ENCODE assay signal across 12 cellular contexts in the genomic region with DNA sequence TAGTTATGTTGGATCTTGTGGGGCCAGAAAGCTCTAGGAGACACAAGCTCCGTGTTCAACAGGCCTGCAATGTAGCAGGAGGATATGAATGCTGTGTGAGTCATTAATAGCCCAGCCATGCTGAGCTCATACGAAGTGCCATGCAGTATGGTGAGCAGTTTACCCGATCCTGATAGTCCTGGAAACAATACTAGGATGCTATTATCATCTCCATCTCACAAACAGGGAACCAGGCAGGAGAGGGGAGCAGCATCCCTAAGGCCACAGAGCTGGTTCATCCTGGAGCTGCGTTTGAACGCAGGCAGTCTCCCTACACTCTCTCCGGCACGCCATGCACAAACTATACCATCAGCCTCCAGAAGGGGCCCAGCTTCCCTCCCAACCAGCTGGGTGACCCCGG. TPM values are rescaled to one million over a fixed set of nuclear protein-coding genes. Genes with fewer than 3 reads are reported as not detected.
DNase-seq lines count a peak whose midpoint lies in the region; ATAC-seq and TF ChIP-seq lines count a peak whose summit lies in the region.
"Had no signal": no experiment of that assay in that cellular context is flagged by ENCODE, and none has a peak within 500 bp of the region (broad histone marks: within the 10 kb centered on the region; RNA-seq: fewer than 3 reads in every experiment).

No MANE protein-coding gene starts in this region.

- H3K27me3 ChIP-seq in brain microvascular endothelial cell (replicated peaks) (no peaks in the 10 kb centered on the region), colonic mucosa (no peaks in the 10 kb centered on the region)

- intact Hi-C loops in colonic mucosa (cut with DNase I), result no loop called here

- DNase-seq in A172 (ENCODE audit: low spot score) (peak; percentile 84), HFFc6 (peak; percentile 84), brain microvascular endothelial cell (peak; percentile 87), kidney tubule cell (ENCODE audit: low spot score) (peak; percentile 89), DMS153 (lab: John Stamatoyannopoulos, UW) (no peak), colonic mucosa (no peak)
- DNase-seq in stimulated activated naive CD4-positive, alpha-beta T cell (lab: John Stamatoyannopoulos, UW), result no peak
- DNase-seq: H7, hippocampal formation had no signal

- peak overlapping the region; percentile 88 for H3K27ac Mint-ChIP-seq in HFFc6
- H3K27ac Mint-ChIP-seq: activated naive CD8-positive, alpha-beta T cell; B cell had no signal

- H3K36me3 ChIP-seq in brain microvascular endothelial cell (replicated peaks), result no peaks in the 10 kb centered on the region
- H3K36me3 ChIP-seq in colonic mucosa, result no peaks in the 10 kb centered on the region

- peak overlapping the region; percentile 40 for H3K4me3 Mint-ChIP-seq in HFFc6
- H3K4me3 Mint-ChIP-seq: activated naive CD8-positive, alpha-beta T cell; B cell had no signal

- ATAC-seq in HG03520 (IDR thresholded peaks at IDR 0.05; ENCODE audit: unreplicated experiment), result no peak

- H3K27ac ChIP-seq in brain microvascular endothelial cell (peak overlapping the region; percentile 29), colonic mucosa (no peak overlapping the region)

- no peak overlapping the region for H3K9ac ChIP-seq in colonic mucosa (ENCODE audit: low read depth in 2 of 2, low read length in 2 of 2)

- no peaks in the 10 kb centered on the region for H3K9me3 ChIP-seq in colonic mucosa

- no peak for TF ChIP-seq CTCF in HFFc6 (IDR thresholded peaks at IDR 0.05)
- peak; percentile 18 for TF ChIP-seq CTCF in brain microvascular endothelial cell (IDR thresholded peaks at IDR 0.05; ENCODE audit: low read depth, low read length, missing control alignments)
- TF ChIP-seq CTCF in colonic mucosa (IDR thresholded peaks at IDR 0.05), result no peak

- no peaks in the 10 kb centered on the region for H3K9me3 Mint-ChIP-seq in HFFc6

- peaks cover 23% of the 10 kb centered on the region for H3K4me1 Mint-ChIP-seq in HFFc6 (ENCODE audit: low read depth)
- H3K4me1 Mint-ChIP-seq: B cell had no signal

- H3K4me3 ChIP-seq in brain microvascular endothelial cell (ENCODE audit: low read depth, low read length) (no peak overlapping the region), colonic mucosa (no peak overlapping the region)

- H3K36me3 Mint-ChIP-seq in HFFc6 (ENCODE audit: low read depth), result no peaks in the 10 kb centered on the region
- H3K36me3 Mint-ChIP-seq: activated naive CD8-positive, alpha-beta T cell had no signal

- peaks cover 1% of the 10 kb centered on the region for H3K27me3 Mint-ChIP-seq in HFFc6 (ENCODE audit: insufficient read depth)
- H3K27me3 Mint-ChIP-seq: activated naive CD8-positive, alpha-beta T cell had no signal

- in situ Hi-C loops in brain microvascular endothelial cell (cut with HindIII; ENCODE audit: low pct_ligation_motif_present, low sequenced_read_pairs), result no loop called here

- no peaks in the 10 kb centered on the region for H3K4me1 ChIP-seq in colonic mucosa

RNA-seq across cellular contexts. Expression of gene TTC7B, which starts 20.5 kb away (rescaled TPM):
- 40.2 and 49.0 TPM in 2 replicates for total RNA-seq in A172 (2014; rRNA removed; shearing (Covaris generic))
- 10 to 100 TPM; 34.6 to 46.9 (median 40.9) TPM for total RNA-seq in HFFc6 (2021; fragmentation: NEBNext Ultra II Directional; extraction: Animal tissue kit (Norgen Biotek cat#: 25700))
- 10 to 100 TPM in 1 of 2 donors, 1 to 10 TPM in 1; 3.3 to 11.8 TPM for total RNA-seq in colonic mucosa

Comparison
In these comparisons a context has a peak if more than half of its experiments do, and no peak if none do; other contexts are left out.
1. DNase-seq: peak in A172 (single experiment), HFFc6 (single experiment), brain microvascular endothelial cell (single experiment) and kidney tubule cell (single experiment); none in stimulated activated naive CD4-positive, alpha-beta T cell (0 of 6), DMS153 (single experiment) and colonic mucosa (single experiment).